ENCODE assay signal across 8 cellular contexts in the genomic region with DNA sequence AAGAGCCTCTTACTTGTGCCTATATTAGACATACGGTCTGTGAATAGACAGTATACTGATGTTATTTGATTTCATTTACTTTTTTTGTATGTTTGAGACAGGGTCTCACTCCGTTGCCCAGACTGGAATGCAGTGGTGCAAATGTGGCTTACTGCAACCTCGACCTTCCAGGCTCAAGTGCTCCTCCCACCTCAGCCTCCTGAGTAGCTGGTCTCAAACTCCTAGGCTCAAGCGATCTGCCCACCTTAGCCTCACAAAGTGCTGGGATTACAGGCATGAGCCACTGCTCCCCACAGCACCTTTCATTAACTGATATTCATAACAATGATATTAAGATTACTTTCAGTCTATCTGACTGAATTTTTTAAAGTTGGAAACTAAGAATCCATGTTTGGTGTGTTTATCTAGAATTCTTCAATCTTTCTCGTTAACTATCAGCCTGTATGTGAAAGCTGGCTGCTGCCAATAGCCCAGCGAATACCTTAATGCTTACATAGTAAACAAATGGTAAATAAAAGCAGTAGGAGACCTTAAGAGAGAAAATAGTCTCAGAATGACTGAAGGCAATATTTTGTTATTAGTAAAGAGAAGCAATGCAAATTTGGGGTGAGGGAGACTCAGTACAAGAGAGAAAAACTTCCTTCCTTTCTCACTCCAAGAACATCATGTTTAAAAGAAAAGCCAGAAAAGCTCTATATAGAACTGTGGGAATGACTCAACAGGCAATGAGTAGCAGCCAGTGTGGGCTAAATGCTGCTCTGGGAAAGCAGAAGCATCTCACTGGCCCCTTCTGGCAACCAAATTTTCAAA.
DNase-seq lines count a peak whose midpoint lies in the region; ATAC-seq and TF ChIP-seq lines count a peak whose summit lies in the region.

No MANE protein-coding gene starts in this region.

- no peaks in the 10 kb centered on the region for H3K27me3 Mint-ChIP-seq in activated T-cell treated with anti-CD3 and anti-CD28 coated beads, Interleukin-2, amount 50 U/mL, for 72 hours (ENCODE audit: low read depth)
- H3K27me3 Mint-ChIP-seq in osteocyte (ENCODE audit: unreplicated experiment), result no peaks in the 10 kb centered on the region

- peak overlapping the region; percentile 95 for H3K27ac Mint-ChIP-seq in activated T-cell treated with anti-CD3 and anti-CD28 coated beads, Interleukin-2, amount 50 U/mL, for 72 hours
- peak overlapping the region; percentile 83 for H3K27ac Mint-ChIP-seq in osteocyte (ENCODE audit: unreplicated experiment)

- no peaks in the 10 kb centered on the region for H3K36me3 ChIP-seq in RWPE2 (ENCODE audit: low read depth)

- H3K27me3 ChIP-seq in RWPE2 (ENCODE audit: insufficient read depth, poor library complexity, severe bottlenecking), result no peaks in the 10 kb centered on the region

- peak in 1 of 2 donors; percentile 30 for DNase-seq in activated T-cell treated with anti-CD3 and anti-CD28 coated beads, Interleukin-2, amount 50 U/mL, for 72 hours
- no peak for DNase-seq in activated T-cell treated with anti-CD3 and anti-CD28 coated beads, Interleukin-2, amount 50 U/mL, for 48 hours
- DNase-seq in RWPE2 (ENCODE audit: low spot score) (no peak), epithelial cell of prostate (ENCODE audit: low read depth, low spot score) (no peak), osteocyte (ENCODE audit: extremely low spot score, unreplicated experiment) (no peak), ureter (ENCODE audit: low spot score) (no peak), NCI-H2196 treated with DMSO at 0.1 percent for 48 hours (lab: John Stamatoyannopoulos, UW; ENCODE audit: unreplicated experiment) (no peak)

- no peaks in the 10 kb centered on the region for H3K36me3 Mint-ChIP-seq in activated T-cell treated with anti-CD3 and anti-CD28 coated beads, Interleukin-2, amount 50 U/mL, for 72 hours (ENCODE audit: insufficient read depth in 2 of 2)
- no peaks in the 10 kb centered on the region for H3K36me3 Mint-ChIP-seq in osteocyte (ENCODE audit: unreplicated experiment)

- TF ChIP-seq CTCF in RWPE2 (IDR thresholded peaks at IDR 0.05; ENCODE audit: poor library complexity, severe bottlenecking) (no peak), osteocyte (IDR thresholded peaks at IDR 0.05) (no peak)

- H3K9me3 Mint-ChIP-seq in activated T-cell treated with anti-CD3 and anti-CD28 coated beads, Interleukin-2, amount 50 U/mL, for 72 hours, result no peaks in the 10 kb centered on the region
- no peaks in the 10 kb centered on the region for H3K9me3 Mint-ChIP-seq in osteocyte (ENCODE audit: unreplicated experiment)

- peaks cover 62% of the 10 kb centered on the region for H3K4me1 Mint-ChIP-seq in activated T-cell treated with anti-CD3 and anti-CD28 coated beads, Interleukin-2, amount 50 U/mL, for 72 hours (ENCODE audit: low read depth)
- H3K4me1 Mint-ChIP-seq in osteocyte (ENCODE audit: unreplicated experiment), result peaks cover 59% of the 10 kb centered on the region

- ATAC-seq in activated T-cell treated with anti-CD3 and anti-CD28 coated beads, Interleukin-2, amount 50 U/mL, for 72 hours (replicated peaks in 1 of 2), result peak; percentile 61 to 65
- ATAC-seq in RWPE2 (ENCODE audit: low read depth) (peak; percentile 81), GM18502 (IDR thresholded peaks at IDR 0.05; ENCODE audit: poor library complexity, unreplicated experiment) (no peak)

- no peaks in the 10 kb centered on the region for H3K9me3 ChIP-seq in RWPE2 (ENCODE audit: severe bottlenecking)

- H3K27ac ChIP-seq in RWPE2 (ENCODE audit: poor library complexity, severe bottlenecking) (peak overlapping the region; percentile 89), epithelial cell of prostate (peak overlapping the region; percentile 31)

- H3K4me3 Mint-ChIP-seq in activated T-cell treated with anti-CD3 and anti-CD28 coated beads, Interleukin-2, amount 50 U/mL, for 72 hours, result peak overlapping the region; percentile 82 to 94
- peak overlapping the region; percentile 39 for H3K4me3 Mint-ChIP-seq in osteocyte (ENCODE audit: unreplicated experiment)

- peaks cover 42% of the 10 kb centered on the region for H3K4me1 ChIP-seq in RWPE2 (ENCODE audit: insufficient read depth, poor library complexity, severe bottlenecking)

- no peak overlapping the region for H3K4me3 ChIP-seq in RWPE2 (ENCODE audit: severe bottlenecking)
